Comparison of ENCODE assay signal across 8 cellular contexts in genomic region chr7:5284304-5285281, GRCh38. TPM values are rescaled to one million over a fixed set of nuclear protein-coding genes. Genes with fewer than 3 reads are reported as not detected.
DNase-seq lines count a peak whose midpoint lies in the region; ATAC-seq and TF ChIP-seq lines count a peak whose summit lies in the region.

No MANE protein-coding gene starts in this region.

- H3K9me3 ChIP-seq in WERI-Rb-1 (ENCODE audit: severe bottlenecking) (no peaks in the 10 kb centered on the region), upper lobe of left lung (no peaks in the 10 kb centered on the region)

- TF ChIP-seq POLR2A in upper lobe of left lung (IDR thresholded peaks at IDR 0.05) = no peak

- no peaks in the 10 kb centered on the region for H3K9me3 Mint-ChIP-seq in natural killer cell
- H3K9me3 Mint-ChIP-seq in natural killer cell treated with Interleukin-12 subunit alpha and Interleukin-12 subunit beta and Interleukin-15 and Interleukin-18, amount 100 ng/mL, for 72 hours = no peaks in the 10 kb centered on the region

- intact Hi-C loops in natural killer cell (cut with micrococcal nuclease) = no loop called here

- H3K27ac Mint-ChIP-seq in natural killer cell = no peak overlapping the region
- no peak overlapping the region for H3K27ac Mint-ChIP-seq in natural killer cell treated with Interleukin-12 subunit alpha and Interleukin-12 subunit beta and Interleukin-15 and Interleukin-18, amount 100 ng/mL, for 72 hours

- no peak for TF ChIP-seq EP300 in upper lobe of left lung (IDR thresholded peaks at IDR 0.05)

- no peak for DNase-seq in natural killer cell
- DNase-seq in natural killer cell treated with Interleukin-12 subunit alpha and Interleukin-12 subunit beta and Interleukin-15 and Interleukin-18, amount 100 ng/mL, for 72 hours (ENCODE audit: low spot score) = no peak
- DNase-seq in NCI-H187 (lab: John Stamatoyannopoulos, UW) = peak; percentile 11 to 73
- peak; percentile 93 for DNase-seq in WERI-Rb-1
- peak; percentile 15 for DNase-seq in iris pigment epithelial cell (ENCODE audit: low read depth)
- peak; percentile 79 to 81 for DNase-seq in upper lobe of left lung

- peak overlapping the region; percentile 47 for H3K4me3 Mint-ChIP-seq in natural killer cell
- no peak overlapping the region for H3K4me3 Mint-ChIP-seq in natural killer cell treated with Interleukin-12 subunit alpha and Interleukin-12 subunit beta and Interleukin-15 and Interleukin-18, amount 100 ng/mL, for 72 hours

- WGBS in upper lobe of left lung, 2 donors = 46 to 48% methylated on average over 6 to 20 of the region's 24 CpGs

- H3K36me3 ChIP-seq in WERI-Rb-1 = no peaks in the 10 kb centered on the region; the same call in 1 of the 2 replicates
- H3K36me3 ChIP-seq in upper lobe of left lung = no peaks in the 10 kb centered on the region

- TF ChIP-seq CTCF in natural killer cell (IDR thresholded peaks at IDR 0.05) = no peak
- TF ChIP-seq CTCF in WERI-Rb-1 (IDR thresholded peaks at IDR 0.05; ENCODE audit: low read depth, low read length) = peak; percentile 90
- TF ChIP-seq CTCF in upper lobe of left lung (IDR thresholded peaks at IDR 0.05) = no peak

- H3K27ac ChIP-seq in WERI-Rb-1 = no peak overlapping the region
- no peak overlapping the region for H3K27ac ChIP-seq in upper lobe of left lung

- no peaks in the 10 kb centered on the region for H3K36me3 Mint-ChIP-seq in natural killer cell
- no peaks in the 10 kb centered on the region for H3K36me3 Mint-ChIP-seq in natural killer cell treated with Interleukin-12 subunit alpha and Interleukin-12 subunit beta and Interleukin-15 and Interleukin-18, amount 100 ng/mL, for 72 hours

- H3K27me3 Mint-ChIP-seq in natural killer cell (ENCODE audit: low read depth in 2 of 2) = peaks cover 0 to 12% of the 10 kb centered on the region in 2 donors
- peaks cover 0 to 4% of the 10 kb centered on the region in 2 donors for H3K27me3 Mint-ChIP-seq in natural killer cell treated with Interleukin-12 subunit alpha and Interleukin-12 subunit beta and Interleukin-15 and Interleukin-18, amount 100 ng/mL, for 72 hours

- no peaks in the 10 kb centered on the region for H3K27me3 ChIP-seq in WERI-Rb-1 (ENCODE audit: insufficient read depth, low read depth, severe bottlenecking)
- H3K27me3 ChIP-seq in upper lobe of left lung = peaks cover 0 to 6% (median 2%) of the 10 kb centered on the region in 4 donors

- H3K4me1 Mint-ChIP-seq in natural killer cell = no peaks in the 10 kb centered on the region
- H3K4me1 Mint-ChIP-seq in natural killer cell treated with Interleukin-12 subunit alpha and Interleukin-12 subunit beta and Interleukin-15 and Interleukin-18, amount 100 ng/mL, for 72 hours (ENCODE audit: low read depth in 2 of 2) = no peaks in the 10 kb centered on the region

- no peak overlapping the region; the same call in 1 of the 2 replicates for H3K4me3 ChIP-seq in WERI-Rb-1 (ENCODE audit: low read depth, low read length)
- no peak overlapping the region for H3K4me3 ChIP-seq in upper lobe of left lung

- ATAC-seq in natural killer cell (no peak), upper lobe of left lung (ENCODE audit: low FRiP score in 2 of 2) (peak in 1 of 2 donors; percentile 2), HG02981 (IDR thresholded peaks at IDR 0.05; ENCODE audit: unreplicated experiment) (no peak), GM21390 (IDR thresholded peaks at IDR 0.05; ENCODE audit: unreplicated experiment) (no peak)
- no peak for ATAC-seq in natural killer cell treated with Interleukin-12 subunit alpha and Interleukin-12 subunit beta and Interleukin-15 and Interleukin-18, amount 100 ng/mL, for 72 hours

- peaks cover 7 to 17% (median 10%) of the 10 kb centered on the region in 4 donors for H3K4me1 ChIP-seq in upper lobe of left lung

RNA-seq across cellular contexts. Expression of gene SLC29A4, which starts 1.9 kb away (rescaled TPM):
- total RNA-seq in natural killer cell = under 1 TPM; 0.16 to 0.95 (median 0.40) TPM
- total RNA-seq in natural killer cell treated with Interleukin-12 subunit alpha and Interleukin-12 subunit beta and Interleukin-15 and Interleukin-18, amount 100 ng/mL, for 72 hours = under 1 TPM; 0.11 to 0.52 TPM
- 10 to 100 TPM in 1 of 6 donors, 1 to 10 TPM in 3, under 1 TPM in 2; 0.39 to 10.5 (median 1.4) TPM for total RNA-seq in upper lobe of left lung

Comparison
In these comparisons a context has a peak if more than half of its experiments do, and no peak if none do; other contexts are left out.
1. DNase-seq: peak in NCI-H187 (2 of 2), WERI-Rb-1 (single experiment), iris pigment epithelial cell (single experiment) and upper lobe of left lung (2 of 2); none in natural killer cell (single experiment) and natural killer cell treated with Interleukin-12 subunit alpha and Interleukin-12 subunit beta and Interleukin-15 and Interleukin-18, amount 100 ng/mL, for 72 hours (single experiment).